1 cellular context compared by ENCODE assay signal in genomic region chr3:99843590-99844260, GRCh38.
TF ChIP-seq lines count a peak whose summit lies in the region.

No MANE protein-coding gene starts in this region.

TF ChIP-seq in HCT116, 20 proteins besides CTCF, POLR2A, EP300 and RAD21 (continued from another document):
- TF ChIP-seq ZFX (IDR thresholded peaks at IDR 0.05) (no peak), EZH2phosphoT487 (IDR thresholded peaks at IDR 0.05; ENCODE audit: borderline replicate concordance) (no peak), POLR2AphosphoS5 (IDR thresholded peaks at IDR 0.05; ENCODE audit: low read depth, low read length) (no peak), CEBPB (IDR thresholded peaks at IDR 0.05; ENCODE audit: low read depth) (no peak)
